In the genomic region with DNA sequence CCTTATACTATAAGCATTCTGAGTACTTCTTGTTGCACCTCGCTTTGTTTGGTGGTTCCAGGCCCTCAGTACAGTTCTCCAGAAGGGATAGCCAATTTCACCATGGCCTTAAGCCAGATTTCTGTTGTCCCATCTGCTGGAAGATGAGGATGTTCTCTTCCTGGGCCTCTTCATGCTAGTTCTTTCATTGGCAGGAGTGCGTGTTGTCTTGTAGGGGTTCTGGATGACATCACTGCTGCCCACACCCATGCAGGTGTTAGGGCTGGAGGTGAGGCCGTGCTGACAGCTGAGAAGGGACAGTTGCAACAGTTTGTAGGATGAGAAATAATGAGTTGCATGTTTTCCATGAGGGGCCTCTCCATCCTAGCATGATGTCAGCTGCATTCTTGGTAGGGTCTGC, we compare ENCODE assay signal across 16 cellular contexts.
DNase-seq lines count a peak whose midpoint lies in the region; ATAC-seq lines count a peak whose summit lies in the region.
"Had no signal": no experiment of that assay in that cellular context is flagged by ENCODE, and none has a peak within 500 bp of the region (broad histone marks: within the 10 kb centered on the region; RNA-seq: fewer than 3 reads in every experiment).

No MANE protein-coding gene starts in this region.

- no peak overlapping the region for H3K4me3 Mint-ChIP-seq in activated CD4-positive, alpha-beta memory T cell treated with anti-CD3 and anti-CD28 coated beads, Interleukin-2, amount 10 ng/mL, durations not matched to agents 7 days and 5 days
- H3K4me3 Mint-ChIP-seq: CD14-positive monocyte; CD8-positive, alpha-beta T cell; H9 had no signal

- H3K27ac Mint-ChIP-seq in activated CD4-positive, alpha-beta memory T cell treated with anti-CD3 and anti-CD28 coated beads, Interleukin-2, amount 10 ng/mL, durations not matched to agents 7 days and 5 days = no peak overlapping the region
- H3K27ac Mint-ChIP-seq: CD8-positive, alpha-beta T cell; H9 had no signal

- POLR2A ChIA-PET in activated CD4-positive, alpha-beta memory T cell treated with anti-CD3 and anti-CD28 coated beads, Interleukin-2, amount 10 ng/mL, durations not matched to agents 7 days and 5 days (lab: Charles Lee) = no interaction called here

- H3K9me3 Mint-ChIP-seq in activated CD4-positive, alpha-beta memory T cell treated with anti-CD3 and anti-CD28 coated beads, Interleukin-2, amount 10 ng/mL, durations not matched to agents 7 days and 5 days = peaks cover 3% of the 10 kb centered on the region
- H3K9me3 Mint-ChIP-seq: CD8-positive, alpha-beta T cell had no signal

- ATAC-seq in GM19463 (IDR thresholded peaks at IDR 0.05; ENCODE audit: unreplicated experiment) = no peak
- no peak for ATAC-seq in HG03439 (IDR thresholded peaks at IDR 0.05; ENCODE audit: unreplicated experiment)
- ATAC-seq: CD8-positive, alpha-beta T cell had no signal

- CTCF ChIA-PET in activated CD4-positive, alpha-beta memory T cell treated with anti-CD3 and anti-CD28 coated beads, Interleukin-2, amount 10 ng/mL, durations not matched to agents 7 days and 5 days (lab: Charles Lee) = no interaction called here

- peak overlapping the region; percentile 14 for H3K27ac ChIP-seq in caudate nucleus (ENCODE audit: low read depth, low read length)
- H3K27ac ChIP-seq: 22Rv1, HL-60 had no signal

- no peaks in the 10 kb centered on the region for H3K36me3 Mint-ChIP-seq in activated CD4-positive, alpha-beta memory T cell treated with anti-CD3 and anti-CD28 coated beads, Interleukin-2, amount 10 ng/mL, durations not matched to agents 7 days and 5 days (ENCODE audit: low read depth)
- H3K36me3 Mint-ChIP-seq: CD14-positive monocyte; CD8-positive, alpha-beta T cell had no signal

- H3K27me3 Mint-ChIP-seq in activated CD4-positive, alpha-beta memory T cell treated with anti-CD3 and anti-CD28 coated beads, Interleukin-2, amount 10 ng/mL, durations not matched to agents 7 days and 5 days = no peaks in the 10 kb centered on the region

- in situ Hi-C loops in G401 (cut with HindIII; ENCODE audit: low sequenced_read_pairs) = no loop called here

- no peaks in the 10 kb centered on the region for H3K4me1 Mint-ChIP-seq in activated CD4-positive, alpha-beta memory T cell treated with anti-CD3 and anti-CD28 coated beads, Interleukin-2, amount 10 ng/mL, durations not matched to agents 7 days and 5 days

- DNase-seq in DMS 273 (lab: John Stamatoyannopoulos, UW; ENCODE audit: unreplicated experiment) (peak; percentile 32), DMS 273 treated with DMSO at 0.1 percent for 48 hours (lab: John Stamatoyannopoulos, UW) (no peak), G401 (ENCODE audit: low spot score) (peak; percentile 85), caudate nucleus (lab: John Stamatoyannopoulos, UW) (peak in 1 of 61 donors; percentile 73), islet precursor cell (peak; percentile 27)
- no peak for DNase-seq in activated CD4-positive, alpha-beta memory T cell treated with anti-CD3 and anti-CD28 coated beads, Interleukin-2, amount 10 ng/mL, durations not matched to agents 7 days and 5 days
- DNase-seq: CD8-positive, alpha-beta T cell; COR-L47; DMS79; GOT3; H9 had no signal

Comparison
In these comparisons a context has a peak if more than half of its experiments do, and no peak if none do; other contexts are left out.
1. DNase-seq: peak in DMS 273 (single experiment), G401 (single experiment) and islet precursor cell (single experiment); none in DMS 273 treated with DMSO at 0.1 percent for 48 hours (single experiment) and activated CD4-positive, alpha-beta memory T cell treated with anti-CD3 and anti-CD28 coated beads, Interleukin-2, amount 10 ng/mL, durations not matched to agents 7 days and 5 days (single experiment).